Comparison of ENCODE assay signal across 8 cellular contexts in genomic region chr5:90530736-90531487, GRCh38. TPM values are rescaled to one million over a fixed set of nuclear protein-coding genes. Genes with fewer than 3 reads are reported as not detected.
DNase-seq lines count a peak whose midpoint lies in the region; ATAC-seq and TF ChIP-seq lines count a peak whose summit lies in the region.
"Had no signal": no experiment of that assay in that cellular context is flagged by ENCODE, and none has a peak within 500 bp of the region (broad histone marks: within the 10 kb centered on the region; RNA-seq: fewer than 3 reads in every experiment).

No MANE protein-coding gene starts in this region.

- CTCF ChIA-PET in Caco-2 (lab: Charles Lee), result interaction anchor here (1.3 to 1.4 kb wide), 2 partner anchors 91 to 110 kb away, joined by 3 to 4 read pairs; no protein-coding TSS in a partner anchor

- H3K4me3 Mint-ChIP-seq in progenitor cell of endocrine pancreas (ENCODE audit: low read depth), result peak overlapping the region; percentile 99
- no peak overlapping the region for H3K4me3 Mint-ChIP-seq in Caco-2 (ENCODE audit: unreplicated experiment)

- H3K4me3 ChIP-seq in dorsolateral prefrontal cortex, result peak overlapping the region in 57 of 59 donors; percentile 63 to 99 (median 90)
- H3K4me3 ChIP-seq in Caco-2 (ENCODE audit: low read depth, low read length), result no peak overlapping the region

- BruUV-seq in Caco-2 (replicated peaks; lab: Mats Ljungman, UMichigan), result no TSS peak

- intact Hi-C loops in dorsolateral prefrontal cortex (cut with DNase I) (loop anchor here in 1 of 2 donors (5.0 to 10.0 kb wide), 2 partner anchors 94 to 1806 kb away; no protein-coding TSS in a partner anchor), Caco-2 (cut with micrococcal nuclease; ENCODE audit: unreplicated experiment) (loop anchor here (1.0 kb wide), 4 partner anchors 73 to 145 kb away; no protein-coding TSS in a partner anchor)

- H3K27me3 ChIP-seq in dorsolateral prefrontal cortex (no peaks in the 10 kb centered on the region), Caco-2 (replicated peaks; ENCODE audit: control insufficient read depth, insufficient read depth, low read length) (no peaks in the 10 kb centered on the region)

- no peak overlapping the region for H3K27ac Mint-ChIP-seq in progenitor cell of endocrine pancreas
- no peak overlapping the region for H3K27ac Mint-ChIP-seq in Caco-2 (ENCODE audit: unreplicated experiment)

- in situ Hi-C loops in G401 (cut with HindIII; ENCODE audit: low sequenced_read_pairs), result no loop called here

- no peaks in the 10 kb centered on the region for H3K27me3 Mint-ChIP-seq in progenitor cell of endocrine pancreas
- no peaks in the 10 kb centered on the region for H3K27me3 Mint-ChIP-seq in Caco-2 (ENCODE audit: insufficient read depth, unreplicated experiment)

- POLR2A ChIA-PET in Caco-2 (lab: Charles Lee), result no interaction called here

- H3K36me3 ChIP-seq in Caco-2 (ENCODE audit: control insufficient read depth, insufficient read depth, low read length), result no peaks in the 10 kb centered on the region

- H3K36me3 Mint-ChIP-seq in progenitor cell of endocrine pancreas (ENCODE audit: insufficient read depth), result no peaks in the 10 kb centered on the region
- peaks cover 5% of the 10 kb centered on the region for H3K36me3 Mint-ChIP-seq in Caco-2 (ENCODE audit: insufficient read depth, unreplicated experiment)

- no peak for ATAC-seq in HG02610 (IDR thresholded peaks at IDR 0.05; ENCODE audit: unreplicated experiment)

- H3K9me3 Mint-ChIP-seq in progenitor cell of endocrine pancreas (ENCODE audit: low read depth) (no peaks in the 10 kb centered on the region), Caco-2 (ENCODE audit: unreplicated experiment) (no peaks in the 10 kb centered on the region)
- H3K9me3 Mint-ChIP-seq: effector memory CD8-positive, alpha-beta T cell had no signal

- no peak for TF ChIP-seq CTCF in dorsolateral prefrontal cortex (IDR thresholded peaks at IDR 0.05 in 54 of 56, conservative IDR thresholded peaks at IDR 0.05 in 2 of 56; ENCODE audit: low read depth in 1 of 56, partially characterized antibody in 56 of 56)
- no peak for TF ChIP-seq CTCF in progenitor cell of endocrine pancreas (IDR thresholded peaks at IDR 0.05; ENCODE audit: unreplicated experiment)
- no peak for TF ChIP-seq CTCF in Caco-2 (IDR thresholded peaks at IDR 0.05; ENCODE audit: insufficient read depth in 1 of 2, low read depth in 1 of 2, low read length in 1 of 2, severe bottlenecking in 1 of 2, unreplicated experiment in 1 of 2)

- peaks cover 12% of the 10 kb centered on the region for H3K4me1 ChIP-seq in Caco-2

- DNase-seq in G401 (ENCODE audit: low spot score), result peak; percentile 53
- DNase-seq in NCI-H748 (lab: John Stamatoyannopoulos, UW; ENCODE audit: unreplicated experiment), result peak; percentile 50
- DNase-seq in dorsolateral prefrontal cortex, result peak in 2 of 10 donors; percentile 23 to 41
- DNase-seq in progenitor cell of endocrine pancreas (ENCODE audit: low spot score, unreplicated experiment), result no peak
- no peak for DNase-seq in iPS-NIHi7 (ENCODE audit: extremely low spot score)
- DNase-seq in Caco-2, result no peak
- DNase-seq: effector memory CD8-positive, alpha-beta T cell had no signal

- H3K9me3 ChIP-seq in Caco-2, result no peaks in the 10 kb centered on the region

- H3K27ac ChIP-seq in dorsolateral prefrontal cortex, result peak overlapping the region in 31 of 59 donors; percentile 6 to 100 (median 97)

- H3K4me1 Mint-ChIP-seq in progenitor cell of endocrine pancreas (ENCODE audit: low read depth) (peaks cover 19% of the 10 kb centered on the region), Caco-2 (ENCODE audit: low read depth, unreplicated experiment) (peaks cover 36% of the 10 kb centered on the region)

RNA-seq across cellular contexts. Expression of gene LYSMD3, which starts 1.5 kb away (rescaled TPM):
- total RNA-seq in G401 (2014; rRNA removed; shearing (Covaris generic)), result 3.8 and 6.2 TPM in 2 replicates
- total RNA-seq in dorsolateral prefrontal cortex (10 to 100 TPM in 112 of 120 experiments, 1 to 10 TPM in 8; 8.2 to 18.0 (median 13.0) TPM), progenitor cell of endocrine pancreas (16.4 and 17.2 TPM in 2 replicates), Caco-2 (2022) (13.9 and 15.3 TPM in 2 replicates)

RNA-seq across cellular contexts. Expression of gene ADGRV1, which starts 27.7 kb away (rescaled TPM):
- not detected in 2 replicates for total RNA-seq in G401 (2014; rRNA removed; shearing (Covaris generic))
- 100 to 1,000 TPM in 104 of 120 experiments, 10 to 100 TPM in 16; 60.4 to 376 (median 133) TPM for total RNA-seq in dorsolateral prefrontal cortex
- total RNA-seq in progenitor cell of endocrine pancreas, result 82.3 and 87.6 TPM in 2 replicates
- total RNA-seq in Caco-2 (2022), result 23.2 and 31.1 TPM in 2 replicates

RNA-seq across cellular contexts. Expression of gene POLR3G, which starts 56.2 kb away (rescaled TPM):
- total RNA-seq in G401 (2014; rRNA removed; shearing (Covaris generic)), result 2.8 and 16.3 TPM in 2 replicates
- 10 to 100 TPM in 10 of 120 experiments, 1 to 10 TPM in 110; 3.8 to 12.6 (median 7.0) TPM for total RNA-seq in dorsolateral prefrontal cortex
- 2.1 and 3.2 TPM in 2 replicates for total RNA-seq in progenitor cell of endocrine pancreas
- total RNA-seq in Caco-2 (2022), result 4.5 and 5.4 TPM in 2 replicates

RNA-seq across cellular contexts. Expression of gene MBLAC2, which starts 56.3 kb away (rescaled TPM):
- total RNA-seq in G401 (2014; rRNA removed; shearing (Covaris generic)), result 4.3 and 5.5 TPM in 2 replicates
- total RNA-seq in dorsolateral prefrontal cortex (10 to 100 TPM in 118 of 120 experiments, 1 to 10 TPM in 2; 9.0 to 18.7 (median 13.8) TPM), progenitor cell of endocrine pancreas (4.3 and 4.5 TPM in 2 replicates), Caco-2 (2022) (3.8 and 4.9 TPM in 2 replicates)

Comparison
In these comparisons a context has a peak if more than half of its experiments do, and no peak if none do; other contexts are left out.
1. DNase-seq: peak in G401 (single experiment) and NCI-H748 (single experiment); none in progenitor cell of endocrine pancreas (single experiment), iPS-NIHi7 (single experiment) and Caco-2 (0 of 2).
2. RNA of gene ADGRV1, which starts 27.7 kb away (total RNA-seq): 60.4 to 376 TPM in dorsolateral prefrontal cortex, 82.3 to 87.6 TPM in progenitor cell of endocrine pancreas and 23.2 to 31.1 TPM in Caco-2; not detected in G401; every median in the first group is over 10 times any median in the second.